In the genomic region with DNA sequence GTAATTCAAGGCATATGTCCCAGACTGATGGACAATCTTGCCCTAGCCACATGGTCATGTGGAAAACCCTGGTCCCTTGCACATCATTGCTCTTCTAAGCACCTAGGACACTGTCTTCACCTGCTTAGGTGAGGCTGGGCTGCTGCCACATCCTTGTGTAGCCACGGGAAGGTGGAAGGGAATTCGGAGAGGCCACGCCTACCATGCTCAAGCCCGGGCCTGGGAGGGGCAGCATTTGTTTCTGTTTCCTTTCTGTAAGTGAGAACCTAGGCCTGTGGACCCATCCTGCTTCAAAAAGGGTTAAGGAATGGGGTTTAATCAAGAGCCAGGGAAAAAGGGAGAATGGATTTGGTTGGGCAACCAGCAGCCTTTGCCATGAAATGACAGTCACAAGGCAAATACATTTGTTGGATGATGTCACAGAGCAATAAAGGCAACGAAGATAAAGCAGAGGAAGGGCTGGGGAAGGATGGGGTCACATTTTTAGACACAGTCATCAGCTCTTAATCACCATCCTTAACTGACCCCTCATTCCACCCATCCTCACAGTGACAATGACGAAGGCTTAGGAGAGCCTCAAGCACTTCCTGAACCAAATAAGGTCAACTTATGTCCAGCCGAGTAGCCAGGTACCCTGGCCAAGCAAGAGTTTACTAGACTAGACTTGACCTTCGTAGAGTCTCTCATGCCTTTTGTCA, we compare ENCODE assay signal across 1 cellular context.
TF ChIP-seq lines count a peak whose summit lies in the region.

No MANE protein-coding gene starts in this region.

TF ChIP-seq in H1, 55 proteins besides CTCF, POLR2A, EP300 and RAD21:
- TF ChIP-seq GTF2F1 (IDR thresholded peaks at IDR 0.05; ENCODE audit: borderline replicate concordance, low read depth, low read length) = no peak
- no peak for TF ChIP-seq HDAC6 (IDR thresholded peaks at IDR 0.05; ENCODE audit: low read depth, low read length)
- no peak for TF ChIP-seq CTBP2 (IDR thresholded peaks at IDR 0.05; ENCODE audit: borderline replicate concordance, insufficient read depth, insufficient read length, low read length)
- TF ChIP-seq EZH2 (IDR thresholded peaks at IDR 0.05; ENCODE audit: low read depth, low read length, severe bottlenecking) = no peak
- TF ChIP-seq CBX5 (IDR thresholded peaks at IDR 0.05; ENCODE audit: low read depth, low read length) = no peak
- TF ChIP-seq FOSL1 (IDR thresholded peaks at IDR 0.05; ENCODE audit: insufficient read depth, low read depth, low read length) = no peak
- TF ChIP-seq SP4 (IDR thresholded peaks at IDR 0.05; ENCODE audit: low read length) = no peak
- TF ChIP-seq BRCA1 (IDR thresholded peaks at IDR 0.05; ENCODE audit: low read depth, low read length) = no peak
- no peak for TF ChIP-seq TBP (IDR thresholded peaks at IDR 0.05; ENCODE audit: low read depth, low read length)
- no peak for TF ChIP-seq SP2 (IDR thresholded peaks at IDR 0.05; ENCODE audit: low read length)
- TF ChIP-seq CREB1 (IDR thresholded peaks at IDR 0.05) = no peak
- no peak for TF ChIP-seq BACH1 (IDR thresholded peaks at IDR 0.05; ENCODE audit: low read length)
- TF ChIP-seq CBX8 (IDR thresholded peaks at IDR 0.05; ENCODE audit: borderline replicate concordance, low read depth, low read length) = no peak
